In the genomic region with DNA sequence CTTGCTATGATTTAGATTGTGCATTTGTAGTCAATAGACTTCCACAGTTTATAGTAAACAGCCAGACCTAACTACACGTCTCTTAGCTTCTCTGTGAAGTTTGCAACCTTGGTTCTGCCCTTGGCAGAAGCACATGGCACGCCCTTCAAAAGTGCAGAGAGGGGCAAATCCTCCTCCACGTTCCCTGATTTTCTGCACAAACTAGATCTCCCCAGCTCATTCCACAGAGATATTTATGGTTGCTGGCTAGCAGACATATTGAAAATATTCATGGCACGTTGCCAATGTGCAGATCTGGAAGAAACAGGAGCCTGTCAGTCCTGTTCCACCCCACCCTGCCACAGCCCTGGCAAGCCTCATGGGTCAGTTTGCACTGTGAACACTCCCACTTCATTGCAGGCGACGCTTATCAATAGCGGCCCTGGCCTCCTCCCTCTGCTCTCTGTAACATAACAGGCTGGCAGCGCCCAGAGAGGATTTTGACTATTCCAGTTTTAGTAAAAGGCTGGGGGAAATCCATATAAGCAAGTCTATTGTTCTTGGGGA, we compare ENCODE assay signal across 8 cellular contexts. TPM values are rescaled to one million over a fixed set of nuclear protein-coding genes. Genes with fewer than 3 reads are reported as not detected.
DNase-seq lines count a peak whose midpoint lies in the region; ATAC-seq lines count a peak whose summit lies in the region.

No MANE protein-coding gene starts in this region.

- H3K36me3 ChIP-seq in ACC112 (ENCODE audit: insufficient read depth, low read length) (no peaks in the 10 kb centered on the region), muscle layer of duodenum (ENCODE audit: control insufficient read depth in 1 of 2, insufficient read depth in 2 of 2, low read length in 2 of 2) (no peaks in the 10 kb centered on the region)

- no peaks in the 10 kb centered on the region for H3K36me3 Mint-ChIP-seq in T-helper 2 cell treated with Interferon-gamma antibody and Interleukin-4, amounts not matched to agents 5 μg/mL and 100 μg/mL, for 36 hours (ENCODE audit: low read depth)

- H3K4me1 Mint-ChIP-seq in T-helper 2 cell treated with Interferon-gamma antibody and Interleukin-4, amounts not matched to agents 5 μg/mL and 100 μg/mL, for 36 hours (ENCODE audit: low read depth) = peaks cover 23% of the 10 kb centered on the region

- no peak for ATAC-seq in GM21737 (IDR thresholded peaks at IDR 0.05; ENCODE audit: unreplicated experiment)
- no peak for ATAC-seq in GM21825 (IDR thresholded peaks at IDR 0.05; ENCODE audit: unreplicated experiment)

- H3K9me3 Mint-ChIP-seq in T-helper 2 cell treated with Interferon-gamma antibody and Interleukin-4, amounts not matched to agents 5 μg/mL and 100 μg/mL, for 36 hours = no peaks in the 10 kb centered on the region

- no peak overlapping the region for H3K27ac Mint-ChIP-seq in T-helper 2 cell treated with Interferon-gamma antibody and Interleukin-4, amounts not matched to agents 5 μg/mL and 100 μg/mL, for 36 hours

- H3K79me2 ChIP-seq in ACC112 (ENCODE audit: control insufficient read depth, insufficient read depth, low read length, unreplicated experiment) = no peaks in the 10 kb centered on the region

- peak overlapping the region; percentile 76 for H3K27ac ChIP-seq in ACC112 (ENCODE audit: low read depth, low read length)
- peak overlapping the region; percentile 26 for H3K27ac ChIP-seq in muscle layer of duodenum (ENCODE audit: low read length)

- H3K4me1 ChIP-seq in ACC112 (ENCODE audit: control insufficient read depth, insufficient read depth, low read length, unreplicated experiment) = peaks cover 51% of the 10 kb centered on the region
- H3K4me1 ChIP-seq in muscle layer of duodenum (ENCODE audit: control insufficient read depth in 1 of 2, insufficient read depth in 2 of 2, low read length in 2 of 2) = peaks cover 10 to 25% of the 10 kb centered on the region in 2 donors

- DNase-seq in NCI-H2171 (lab: John Stamatoyannopoulos, UW) (peak; percentile 25), dermis blood vessel endothelial cell (peak; percentile 15)
- no peak for DNase-seq in T-helper 2 cell treated with Interferon-gamma antibody and Interleukin-4, amounts not matched to agents 5 μg/mL and 100 μg/mL, for 36 hours (ENCODE audit: low spot score)
- DNase-seq in activated CD4-positive, CD25-positive, alpha-beta regulatory T cell (lab: John Stamatoyannopoulos, UW) = no peak

- H3K4me3 ChIP-seq in ACC112 (ENCODE audit: low read depth, low read length) (peak overlapping the region; percentile 9; the same call in 1 of the 2 replicates), muscle layer of duodenum (ENCODE audit: low read depth in 1 of 2, low read length in 2 of 2) (no peak overlapping the region)

- no peaks in the 10 kb centered on the region for H3K27me3 ChIP-seq in ACC112 (ENCODE audit: insufficient read depth, low read length)
- H3K27me3 ChIP-seq in muscle layer of duodenum (ENCODE audit: low read depth, low read length) = no peaks in the 10 kb centered on the region

- peaks cover 15% of the 10 kb centered on the region for H3K27me3 Mint-ChIP-seq in T-helper 2 cell treated with Interferon-gamma antibody and Interleukin-4, amounts not matched to agents 5 μg/mL and 100 μg/mL, for 36 hours (ENCODE audit: low read depth)

- H2AFZ ChIP-seq in ACC112 (ENCODE audit: low read length, unreplicated experiment) = peak overlapping the region; percentile 4

- no peaks in the 10 kb centered on the region for H3K9me3 ChIP-seq in muscle layer of duodenum (ENCODE audit: control insufficient read depth in 1 of 2, low read length in 2 of 2)

- no peak overlapping the region for H3K4me3 Mint-ChIP-seq in T-helper 2 cell treated with Interferon-gamma antibody and Interleukin-4, amounts not matched to agents 5 μg/mL and 100 μg/mL, for 36 hours

RNA-seq across cellular contexts. Expression of gene LGALS3, which starts 6.5 kb away (rescaled TPM):
- 62.5 and 202 TPM in 2 replicates for total RNA-seq in dermis blood vessel endothelial cell

Comparison
In these comparisons a context has a peak if more than half of its experiments do, and no peak if none do; other contexts are left out.
1. DNase-seq: peak in NCI-H2171 (single experiment) and dermis blood vessel endothelial cell (single experiment); none in T-helper 2 cell treated with Interferon-gamma antibody and Interleukin-4, amounts not matched to agents 5 μg/mL and 100 μg/mL, for 36 hours (single experiment) and activated CD4-positive, CD25-positive, alpha-beta regulatory T cell (0 of 4).